8 cellular contexts compared by ENCODE assay signal in the genomic region with DNA sequence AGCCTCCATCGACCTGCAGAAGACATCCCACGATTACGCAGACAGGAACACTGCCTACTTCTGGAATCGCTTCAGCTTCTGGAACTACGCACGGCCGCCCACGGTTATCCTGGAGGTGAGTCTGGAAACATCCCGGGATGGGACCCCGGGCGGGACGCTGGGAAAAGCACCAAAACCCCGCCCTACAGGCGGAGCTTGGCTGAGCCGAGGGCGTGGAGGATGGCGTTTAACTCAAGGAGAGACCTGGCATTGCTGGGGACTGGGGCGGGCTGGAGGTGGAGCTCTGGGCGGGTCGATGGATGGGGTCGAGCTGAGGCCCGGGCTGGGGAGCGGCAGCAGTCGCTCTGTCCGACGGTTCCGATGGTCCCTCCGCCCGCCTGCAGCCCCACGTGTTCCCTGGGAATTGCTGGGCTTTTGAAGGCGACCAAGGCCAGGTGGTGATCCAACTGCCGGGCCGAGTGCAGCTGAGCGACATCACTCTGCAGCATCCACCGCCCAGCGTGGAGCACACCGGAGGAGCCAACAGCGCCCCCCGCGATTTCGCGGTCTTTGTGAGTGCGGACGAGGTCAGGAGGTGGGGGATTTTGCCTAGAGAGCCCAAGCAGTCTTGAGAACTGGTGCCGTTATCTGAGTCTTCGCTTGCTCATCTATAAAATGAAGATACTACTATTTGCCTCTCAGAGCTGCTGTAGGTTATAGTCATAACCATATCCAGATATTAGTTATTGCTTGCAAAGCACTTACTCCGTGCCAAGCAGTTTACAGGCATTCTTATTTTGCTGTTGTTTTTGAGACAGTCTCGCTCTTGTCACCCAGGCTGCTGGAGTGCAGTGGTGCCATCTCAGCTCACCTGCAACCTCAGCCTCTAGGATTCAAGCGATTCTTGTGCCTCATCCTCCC. TPM values are rescaled to one million over a fixed set of nuclear protein-coding genes. Genes with fewer than 3 reads are reported as not detected.
DNase-seq lines count a peak whose midpoint lies in the region; ATAC-seq and TF ChIP-seq lines count a peak whose summit lies in the region.

No MANE protein-coding gene starts in this region.

- H3K4me1 ChIP-seq in Karpas-422 (ENCODE audit: low read length) = peaks cover 49% of the 10 kb centered on the region
- H3K4me1 ChIP-seq in cardiac muscle cell (ENCODE audit: low read depth) = peaks cover 10% of the 10 kb centered on the region
- H3K4me1 ChIP-seq in transverse colon = peaks cover 12 to 39% (median 35%) of the 10 kb centered on the region in 4 donors

- TF ChIP-seq CTCF in cardiac muscle cell (IDR thresholded peaks at IDR 0.05; ENCODE audit: low read depth, low read length) = peak; percentile 53
- peak; percentile 14 to 40 (median 33) for TF ChIP-seq CTCF in transverse colon (IDR thresholded peaks at IDR 0.05)

- no peak for TF ChIP-seq POLR2A in transverse colon (IDR thresholded peaks at IDR 0.05)

- peak overlapping the region; percentile 90 for H3K4me2 ChIP-seq in Karpas-422 (ENCODE audit: low read depth, low read length, poor library complexity, severe bottlenecking)

- in situ Hi-C loops in SK-MEL-5 (cut with HindIII; ENCODE audit: low pct_unique_long_range_greater_than_20kb, low sequenced_read_pairs) (no loop called here), transverse colon (cut with MboI; ENCODE audit: low pct_ligation_motif_present in 1 of 4, low pct_unique_long_range_greater_than_20kb in 1 of 4, low sequenced_read_pairs in 3 of 4) (no loop called here)

- ATAC-seq in GM21367 (IDR thresholded peaks at IDR 0.05; ENCODE audit: unreplicated experiment) = peak; percentile 29

- TF ChIP-seq EP300 in transverse colon (IDR thresholded peaks at IDR 0.05; ENCODE audit: low read depth) = no peak

- H3K9me3 ChIP-seq in Karpas-422 (ENCODE audit: low read length) (no peaks in the 10 kb centered on the region), cardiac muscle cell (ENCODE audit: low read depth) (no peaks in the 10 kb centered on the region), transverse colon (no peaks in the 10 kb centered on the region)

- no peaks in the 10 kb centered on the region for H3K9me2 ChIP-seq in Karpas-422 (replicated peaks; ENCODE audit: insufficient read depth, low read length)

- H3K27me3 ChIP-seq in Karpas-422 (ENCODE audit: low read length) = no peaks in the 10 kb centered on the region
- no peaks in the 10 kb centered on the region for H3K27me3 ChIP-seq in cardiac muscle cell
- H3K27me3 ChIP-seq in transverse colon = no peaks in the 10 kb centered on the region

- H3K79me2 ChIP-seq in Karpas-422 (ENCODE audit: low read length) = no peaks in the 10 kb centered on the region

- 7% methylated on average over 40 of the region's 49 CpGs; no CpG with 5 or more reads in 1 of the 2 donors for WGBS in transverse colon (ENCODE audit: low coverage in 1 of 2), 2 donors

- intact Hi-C loops in posterior cingulate gyrus (cut with DNase I) (loop anchor here (5.0 kb wide), 1 partner anchor 43 kb away; the partner anchor contains the start of genes CPNE1 and RBM12), transverse colon (cut with DNase I; ENCODE audit: low total_unique reads) (no loop called here)

- no peaks in the 10 kb centered on the region for H4K20me1 ChIP-seq in Karpas-422 (ENCODE audit: insufficient read depth, low read depth, low read length)

- H3K4me3 ChIP-seq in Karpas-422 (ENCODE audit: low read length) (peak overlapping the region; percentile 74), cardiac muscle cell (peak overlapping the region; percentile 46), transverse colon (peak overlapping the region; percentile 27 to 64 (median 40))

- 0 out of 2 replicates have a peak overlapping the region, but pooled peaks have one; percentile 1 for H3K27ac ChIP-seq in Karpas-422 (ENCODE audit: low read length)
- no peak overlapping the region for H3K27ac ChIP-seq in cardiac muscle cell
- peak overlapping the region; percentile 90 to 98 (median 96) for H3K27ac ChIP-seq in transverse colon

- peak overlapping the region; percentile 87; the same call in 1 of the 2 replicates for H2AFZ ChIP-seq in Karpas-422 (ENCODE audit: low read length)

- peak; percentile 84 for DNase-seq in COLO668 (lab: John Stamatoyannopoulos, UW; ENCODE audit: unreplicated experiment)
- DNase-seq in Karpas-422 = peak; percentile 94
- peak; percentile 93 for DNase-seq in SK-MEL-5 (ENCODE audit: low read depth, low spot score)
- DNase-seq in activated naive CD4-positive, alpha-beta T cell treated with Interleukin-2 at 50 U/mL for 16 hours = peak; percentile 87
- peak; percentile 86 to 93 for DNase-seq in cardiac muscle cell (ENCODE audit: low read depth in 1 of 2, low spot score in 1 of 2)
- peak; percentile 36 to 95 (median 56) for DNase-seq in posterior cingulate gyrus
- DNase-seq in transverse colon = peak; percentile 86

- H3K36me3 ChIP-seq in Karpas-422 (ENCODE audit: insufficient read depth, low read length) = no peaks in the 10 kb centered on the region
- H3K36me3 ChIP-seq in cardiac muscle cell = no peaks in the 10 kb centered on the region
- no peaks in the 10 kb centered on the region for H3K36me3 ChIP-seq in transverse colon

- H3K9ac ChIP-seq in Karpas-422 (ENCODE audit: low read length) = peak overlapping the region; percentile 63

RNA-seq across cellular contexts. Expression of gene SPAG4, which starts 3.8 kb away (rescaled TPM):
- 6.4 and 11.1 TPM in 2 replicates for total RNA-seq in Karpas-422 (2014; rRNA removed; shearing (Covaris generic); ENCODE audit: low replicate concordance)
- 1.8 and 2.7 TPM in 2 replicates for total RNA-seq in SK-MEL-5 (2014; rRNA removed; shearing (Covaris generic))
- 2.5 and 3.7 TPM in 2 replicates for polyA plus RNA-seq in SK-MEL-5 (2015; cell fraction: cytosol; rRNA removed)
- 3.0 and 11.2 TPM in 2 replicates for polyA plus RNA-seq in SK-MEL-5 (2015; cell fraction: nucleus; rRNA removed)
- 12.8 and 44.6 TPM in 2 replicates for total RNA-seq in cardiac muscle cell
- polyA plus RNA-seq in cardiac muscle cell = 27.9 and 107 TPM in 2 replicates
- total RNA-seq in transverse colon = 10 to 100 TPM in 1 of 4 donors, 1 to 10 TPM in 1, not detected in 2; 3.3 to 17.5 TPM

RNA-seq across cellular contexts. Expression of gene CPNE1, which starts 45.3 kb away (rescaled TPM):
- 205 and 216 TPM in 2 replicates for total RNA-seq in Karpas-422 (2014; rRNA removed; shearing (Covaris generic); ENCODE audit: low replicate concordance)
- 72.4 and 84.6 TPM in 2 replicates for total RNA-seq in SK-MEL-5 (2014; rRNA removed; shearing (Covaris generic))
- polyA plus RNA-seq in SK-MEL-5 (2015; cell fraction: cytosol; rRNA removed) = 85.7 and 118 TPM in 2 replicates
- 408 and 473 TPM in 2 replicates for polyA plus RNA-seq in SK-MEL-5 (2015; cell fraction: nucleus; rRNA removed)
- total RNA-seq in cardiac muscle cell (172 and 355 TPM in 2 replicates), transverse colon (100 to 1,000 TPM in 3 of 4 donors, 10 to 100 TPM in 1; 67.7 to 225 (median 132) TPM)
- 225 and 377 TPM in 2 replicates for polyA plus RNA-seq in cardiac muscle cell

RNA-seq across cellular contexts. Expression of gene RBM12, which starts 45.3 kb away (rescaled TPM):
- 39.6 and 78.5 TPM in 2 replicates for total RNA-seq in Karpas-422 (2014; rRNA removed; shearing (Covaris generic); ENCODE audit: low replicate concordance)
- total RNA-seq in SK-MEL-5 (2014; rRNA removed; shearing (Covaris generic)) = 57.2 and 61.7 TPM in 2 replicates
- 38.6 and 41.8 TPM in 2 replicates for polyA plus RNA-seq in SK-MEL-5 (2015; cell fraction: cytosol; rRNA removed)
- 37.4 and 45.8 TPM in 2 replicates for polyA plus RNA-seq in SK-MEL-5 (2015; cell fraction: nucleus; rRNA removed)
- total RNA-seq in cardiac muscle cell (38.5 and 43.3 TPM in 2 replicates), transverse colon (10 to 100 TPM; 24.7 to 33.8 (median 29.3) TPM)
- polyA plus RNA-seq in cardiac muscle cell = 28.8 and 29.1 TPM in 2 replicates
